In the genomic region with DNA sequence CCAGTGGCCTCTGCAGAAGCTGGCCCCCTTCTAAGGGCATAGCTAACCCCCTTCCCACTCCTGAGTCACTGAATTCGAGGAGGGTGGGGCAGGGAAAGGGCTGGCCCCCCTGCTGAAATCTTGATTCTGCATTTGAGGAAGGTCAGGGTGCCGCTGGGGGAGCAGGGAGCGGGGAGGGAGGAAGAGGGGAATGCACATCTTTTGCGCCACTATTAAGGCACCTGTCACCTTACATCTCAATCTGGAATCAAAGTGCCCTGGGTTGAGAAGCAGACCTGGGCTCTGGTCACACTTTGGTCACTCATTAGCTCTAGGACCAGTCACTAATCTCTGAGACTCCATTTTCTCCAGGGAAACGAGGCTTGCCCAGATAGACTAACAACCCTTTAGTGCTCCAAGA, we compare ENCODE assay signal across 8 cellular contexts.
DNase-seq lines count a peak whose midpoint lies in the region; ATAC-seq and TF ChIP-seq lines count a peak whose summit lies in the region.

No MANE protein-coding gene starts in this region.

- no peak for TF ChIP-seq CTCF in lower lobe of right lung (IDR thresholded peaks at IDR 0.05)
- TF ChIP-seq CTCF in tibial nerve (IDR thresholded peaks at IDR 0.05): no peak

- no peaks in the 10 kb centered on the region for H3K36me3 Mint-ChIP-seq in activated naive CD4-positive, alpha-beta T cell treated with anti-CD3 and anti-CD28 coated beads, Interleukin-2, amount 50 U/mL, for 24 hours
- no peaks in the 10 kb centered on the region for H3K36me3 Mint-ChIP-seq in activated T-helper 2 cell treated with anti-CD3 and anti-CD28 coated beads, Interferon-gamma antibody, Interleukin-2, Interleukin-4, amounts not matched to agents 10 μg/mL and 5 μg/mL and 100 μg/mL, durations not matched to agents 14 hours and 24 hours and 36 hours (ENCODE audit: low read depth)

- no peak for TF ChIP-seq POLR2A in tibial nerve (IDR thresholded peaks at IDR 0.05)

- intact Hi-C loops in activated T-helper 2 cell treated with anti-CD3 and anti-CD28 coated beads, Interferon-gamma antibody, Interleukin-2, Interleukin-4, amounts not matched to agents 10 μg/mL and 5 μg/mL and 100 μg/mL, durations not matched to agents 14 hours and 24 hours and 36 hours (cut with micrococcal nuclease): loop anchor here (2.0 kb wide), 1 partner anchor 67 kb away; a partner anchor contains a TSS
- intact Hi-C loops in lower lobe of right lung (cut with DNase I): no loop called here

- ATAC-seq in lower lobe of right lung: no peak
- ATAC-seq in GM19467 (IDR thresholded peaks at IDR 0.05; ENCODE audit: unreplicated experiment): no peak

- peaks cover 22% of the 10 kb centered on the region for H3K4me1 ChIP-seq in lower lobe of right lung
- H3K4me1 ChIP-seq in tibial nerve: peaks cover 0 to 47% (median 9%) of the 10 kb centered on the region in 4 donors

- peaks cover 22% of the 10 kb centered on the region for H3K4me1 Mint-ChIP-seq in activated naive CD4-positive, alpha-beta T cell treated with anti-CD3 and anti-CD28 coated beads, Interleukin-2, amount 50 U/mL, for 24 hours
- H3K4me1 Mint-ChIP-seq in activated T-helper 2 cell treated with anti-CD3 and anti-CD28 coated beads, Interferon-gamma antibody, Interleukin-2, Interleukin-4, amounts not matched to agents 10 μg/mL and 5 μg/mL and 100 μg/mL, durations not matched to agents 14 hours and 24 hours and 36 hours (ENCODE audit: low read depth): peaks cover 14% of the 10 kb centered on the region

- no peaks in the 10 kb centered on the region for H3K9me3 ChIP-seq in lower lobe of right lung
- no peaks in the 10 kb centered on the region for H3K9me3 ChIP-seq in tibial nerve

- peak overlapping the region; percentile 90 for H3K4me3 Mint-ChIP-seq in activated naive CD4-positive, alpha-beta T cell treated with anti-CD3 and anti-CD28 coated beads, Interleukin-2, amount 50 U/mL, for 24 hours
- peak overlapping the region; percentile 83 for H3K4me3 Mint-ChIP-seq in activated T-helper 2 cell treated with anti-CD3 and anti-CD28 coated beads, Interferon-gamma antibody, Interleukin-2, Interleukin-4, amounts not matched to agents 10 μg/mL and 5 μg/mL and 100 μg/mL, durations not matched to agents 14 hours and 24 hours and 36 hours (ENCODE audit: low read depth)

- no peaks in the 10 kb centered on the region for H3K9me3 Mint-ChIP-seq in activated naive CD4-positive, alpha-beta T cell treated with anti-CD3 and anti-CD28 coated beads, Interleukin-2, amount 50 U/mL, for 24 hours
- no peaks in the 10 kb centered on the region for H3K9me3 Mint-ChIP-seq in activated T-helper 2 cell treated with anti-CD3 and anti-CD28 coated beads, Interferon-gamma antibody, Interleukin-2, Interleukin-4, amounts not matched to agents 10 μg/mL and 5 μg/mL and 100 μg/mL, durations not matched to agents 14 hours and 24 hours and 36 hours

- H3K27ac Mint-ChIP-seq in activated naive CD4-positive, alpha-beta T cell treated with anti-CD3 and anti-CD28 coated beads, Interleukin-2, amount 50 U/mL, for 24 hours: no peak overlapping the region
- H3K27ac Mint-ChIP-seq in activated T-helper 2 cell treated with anti-CD3 and anti-CD28 coated beads, Interferon-gamma antibody, Interleukin-2, Interleukin-4, amounts not matched to agents 10 μg/mL and 5 μg/mL and 100 μg/mL, durations not matched to agents 14 hours and 24 hours and 36 hours: no peak overlapping the region

- H3K4me3 ChIP-seq in lower lobe of right lung: peak overlapping the region; percentile 51
- peak overlapping the region in 3 of 4 donors; percentile 33 to 47 (median 47) for H3K4me3 ChIP-seq in tibial nerve

- H3K36me3 ChIP-seq in lower lobe of right lung (no peaks in the 10 kb centered on the region), tibial nerve (no peaks in the 10 kb centered on the region)

- 33 to 41% methylated on average over 4 to 5 of the region's 5 CpGs for WGBS in tibial nerve, 2 donors

- no peak for TF ChIP-seq EP300 in tibial nerve (IDR thresholded peaks at IDR 0.05)

- DNase-seq in activated naive CD4-positive, alpha-beta T cell (lab: John Stamatoyannopoulos, UW): no peak
- no peak for DNase-seq in activated T-helper 2 cell treated with anti-CD3 and anti-CD28 coated beads, Interferon-gamma antibody, Interleukin-2, Interleukin-4, amounts not matched to agents 10 μg/mL and 5 μg/mL and 100 μg/mL, durations not matched to agents 14 hours and 24 hours and 36 hours (ENCODE audit: low spot score)
- DNase-seq in lower lobe of right lung (no peak), tibial nerve (ENCODE audit: low spot score in 2 of 2) (no peak), NCI-H2171 treated with DMSO at 0.1 percent for 48 hours (lab: John Stamatoyannopoulos, UW) (no peak), NCI-H2107 (lab: John Stamatoyannopoulos, UW) (no peak)

- H3K27me3 ChIP-seq in lower lobe of right lung (ENCODE audit: low read depth) (peaks cover 4% of the 10 kb centered on the region), tibial nerve (no peaks in the 10 kb centered on the region)

- H3K27ac ChIP-seq in lower lobe of right lung (no peak overlapping the region), tibial nerve (peak overlapping the region in 2 of 4 donors; percentile 37 to 63)

- H3K27me3 Mint-ChIP-seq in activated naive CD4-positive, alpha-beta T cell treated with anti-CD3 and anti-CD28 coated beads, Interleukin-2, amount 50 U/mL, for 24 hours: no peaks in the 10 kb centered on the region
- H3K27me3 Mint-ChIP-seq in activated T-helper 2 cell treated with anti-CD3 and anti-CD28 coated beads, Interferon-gamma antibody, Interleukin-2, Interleukin-4, amounts not matched to agents 10 μg/mL and 5 μg/mL and 100 μg/mL, durations not matched to agents 14 hours and 24 hours and 36 hours (ENCODE audit: low read depth): peaks cover 25% of the 10 kb centered on the region
